8 cellular contexts compared by ENCODE assay signal in genomic region chr7:150379590-150380379, GRCh38. TPM values are rescaled to one million over a fixed set of nuclear protein-coding genes. Genes with fewer than 3 reads are reported as not detected.
A peak's percentile ranks its signal among the peaks of the same experiment; 100 is the strongest.
DNase-seq lines count a peak whose midpoint lies in the region; ATAC-seq and TF ChIP-seq lines count a peak whose summit lies in the region.

No MANE protein-coding gene starts in this region.

- WGBS in urinary bladder, result 1% methylated on average over 34 of the region's 34 CpGs

- H3K27me3 ChIP-seq in OCI-LY3 (ENCODE audit: low read depth, low read length) (no peaks in the 10 kb centered on the region), dorsolateral prefrontal cortex (no peaks in the 10 kb centered on the region)

- peak overlapping the region; percentile 79 for H3K27ac ChIP-seq in OCI-LY3 (ENCODE audit: low read length)
- H3K27ac ChIP-seq in dorsolateral prefrontal cortex, result peak overlapping the region; percentile 80 to 100 (median 97)
- no peak overlapping the region for H3K27ac ChIP-seq in urinary bladder (ENCODE audit: low read depth)

- DNase-seq in D341Med (ENCODE audit: low spot score), result peak; percentile 64
- peak in 1 of 10 donors; percentile 58 for DNase-seq in dorsolateral prefrontal cortex
- DNase-seq in mesothelial cell of epicardium (ENCODE audit: low spot score in 2 of 2, unreplicated experiment in 2 of 2), result no peak
- no peak for DNase-seq in cerebellar nuclear complex (lab: John Stamatoyannopoulos, UW)

- no peak for TF ChIP-seq CTCF in OCI-LY3 (IDR thresholded peaks at IDR 0.05; ENCODE audit: low read depth, low read length)
- no peak for TF ChIP-seq CTCF in dorsolateral prefrontal cortex (IDR thresholded peaks at IDR 0.05 in 54 of 56, conservative IDR thresholded peaks at IDR 0.05 in 2 of 56; ENCODE audit: low read depth in 1 of 56, partially characterized antibody in 56 of 56)
- no peak for TF ChIP-seq CTCF in mesothelial cell of epicardium (IDR thresholded peaks at IDR 0.05; ENCODE audit: unreplicated experiment)

- H3K79me2 ChIP-seq in OCI-LY3 (ENCODE audit: low read length), result peaks cover 78% of the 10 kb centered on the region

- H3K36me3 ChIP-seq in OCI-LY3 (replicated peaks; ENCODE audit: low read depth, low read length) (peaks cover 6% of the 10 kb centered on the region), urinary bladder (ENCODE audit: insufficient read depth) (no peaks in the 10 kb centered on the region)

- no peaks in the 10 kb centered on the region for H3K27me3 Mint-ChIP-seq in mesothelial cell of epicardium (ENCODE audit: low read depth)

- peaks cover 83% of the 10 kb centered on the region for H3K4me1 ChIP-seq in OCI-LY3 (ENCODE audit: low read length)
- H3K4me1 ChIP-seq in urinary bladder (ENCODE audit: insufficient read depth), result no peaks in the 10 kb centered on the region

- peak overlapping the region; percentile 98 for H3K9ac ChIP-seq in OCI-LY3 (ENCODE audit: low read length)

- peak overlapping the region; percentile 83 for H3K4me3 Mint-ChIP-seq in mesothelial cell of epicardium

- H4K20me1 ChIP-seq in OCI-LY3 (ENCODE audit: insufficient read depth, low read length), result no peaks in the 10 kb centered on the region

- peak overlapping the region; percentile 93 for H3K4me3 ChIP-seq in OCI-LY3 (ENCODE audit: low read length)
- peak overlapping the region; percentile 64 to 100 (median 93) for H3K4me3 ChIP-seq in dorsolateral prefrontal cortex
- H3K4me3 ChIP-seq in urinary bladder (ENCODE audit: low read depth, low read length), result peak overlapping the region; percentile 83

- no peaks in the 10 kb centered on the region for H3K36me3 Mint-ChIP-seq in mesothelial cell of epicardium

- H3K4me1 Mint-ChIP-seq in mesothelial cell of epicardium, result peaks cover 72% of the 10 kb centered on the region

- peak; percentile 6 for ATAC-seq in GM21360 (IDR thresholded peaks at IDR 0.05; ENCODE audit: unreplicated experiment)
- ATAC-seq in GM21367 (IDR thresholded peaks at IDR 0.05; ENCODE audit: unreplicated experiment), result no peak

- H3K9me3 Mint-ChIP-seq in mesothelial cell of epicardium, result no peaks in the 10 kb centered on the region

- no peak overlapping the region for H2AFZ ChIP-seq in OCI-LY3 (ENCODE audit: low read depth, low read length)

- peak overlapping the region; percentile 95 for H3K4me2 ChIP-seq in OCI-LY3 (ENCODE audit: low read length)

- intact Hi-C loops in dorsolateral prefrontal cortex (cut with DNase I), result loop anchor here in 1 of 2 donors (10.0 kb wide), 2 partner anchors 495 to 605 kb away; no protein-coding TSS in a partner anchor

- H3K27ac Mint-ChIP-seq in mesothelial cell of epicardium, result peak overlapping the region; percentile 77

- H3K9me3 ChIP-seq in OCI-LY3 (ENCODE audit: insufficient read depth, low read length), result no peaks in the 10 kb centered on the region

RNA-seq across cellular contexts. Expression of gene ZNF775, which starts 0.7 kb away (rescaled TPM):
- total RNA-seq in dorsolateral prefrontal cortex (10 to 100 TPM in 91 of 120 experiments, 1 to 10 TPM in 29; 6.0 to 19.8 (median 12.1) TPM), mesothelial cell of epicardium (13.3 to 14.9 TPM (median 14.8 TPM) in 3 replicates), urinary bladder (5.1 TPM)
- polyA plus RNA-seq in urinary bladder, result 11.6 TPM

RNA-seq across cellular contexts. Expression of gene REPIN1, which starts 11.2 kb away (rescaled TPM):
- 100 to 1,000 TPM in 95 of 120 experiments, 10 to 100 TPM in 25; 82.2 to 205 (median 110) TPM for total RNA-seq in dorsolateral prefrontal cortex
- 147 to 149 TPM (median 148 TPM) in 3 replicates for total RNA-seq in mesothelial cell of epicardium
- 25.2 TPM for total RNA-seq in urinary bladder
- polyA plus RNA-seq in urinary bladder, result 76.7 TPM

RNA-seq across cellular contexts. Expression of gene RARRES2, which starts 38.4 kb away (rescaled TPM):
- total RNA-seq in dorsolateral prefrontal cortex (10 to 100 TPM; 13.5 to 63.7 (median 23.5) TPM), mesothelial cell of epicardium (24.9 to 26.4 TPM (median 26.2 TPM) in 3 replicates), urinary bladder (86.2 TPM)
- 400 TPM for polyA plus RNA-seq in urinary bladder

RNA-seq across cellular contexts. Expression of gene ACTR3C, which starts 56.4 kb away (rescaled TPM):
- total RNA-seq in dorsolateral prefrontal cortex, result 10 to 100 TPM in 55 of 120 experiments, 1 to 10 TPM in 65; 1.9 to 30.5 (median 9.7) TPM
- total RNA-seq in mesothelial cell of epicardium, result 0.40 to 0.84 TPM (median 0.47 TPM) in 3 replicates
- total RNA-seq in urinary bladder, result 6.5 TPM
- polyA plus RNA-seq in urinary bladder, result 3.4 TPM

RNA-seq across cellular contexts. Expression of gene LRRC61, which starts 56.6 kb away (rescaled TPM):
- total RNA-seq in dorsolateral prefrontal cortex (10 to 100 TPM in 24 of 120 experiments, 1 to 10 TPM in 96; 2.9 to 15.0 (median 7.7) TPM), mesothelial cell of epicardium (3.3 to 4.0 TPM (median 3.4 TPM) in 3 replicates), urinary bladder (3.7 TPM)
- polyA plus RNA-seq in urinary bladder, result 11.8 TPM
